In genomic region chr20:59662856-59663512, GRCh38 we compare ENCODE assay signal across 24 cellular contexts. TPM values are rescaled to one million over a fixed set of nuclear protein-coding genes. Genes with fewer than 3 reads are reported as not detected.
"Had no signal": no experiment of that assay in that cellular context is flagged by ENCODE, and none has a peak within 500 bp of the region (broad histone marks: within the 10 kb centered on the region; RNA-seq: fewer than 3 reads in every experiment).

No MANE protein-coding gene starts in this region.

- H3K36me3 ChIP-seq: breast epithelium, pancreas, prostate gland, spleen, thoracic aorta, vagina had no signal

- ATAC-seq: activated CD4-positive, alpha-beta T cell treated with anti-CD3 and anti-CD28 coated beads for 36 hours; activated CD8-positive, alpha-beta T cell treated with anti-CD3 and anti-CD28 coated beads, Interleukin-2, amount 10 ng/mL, durations not matched to agents 7 days and 5 days; left colon; pancreas; T-cell had no signal

- H3K4me3 ChIP-seq: breast epithelium, pancreas, prostate gland, spleen, thoracic aorta, vagina had no signal

- H3K4me1 ChIP-seq: breast epithelium, pancreas, prostate gland, spleen, vagina had no signal

- H3K9me3 ChIP-seq: prostate gland, vagina had no signal

- DNase-seq: activated B cell treated with CpG ODN at 0.5 μM for 24 hours; activated CD4-positive, alpha-beta T cell treated with anti-CD3 and anti-CD28 coated beads for 36 hours; activated CD8-positive, alpha-beta T cell treated with anti-CD3 and anti-CD28 coated beads, Interleukin-2, amount 10 ng/mL, durations not matched to agents 7 days and 5 days; activated gamma-delta T cell; activated naive CD4-positive, alpha-beta T cell treated with anti-CD3 and anti-CD28 coated beads, Interleukin-2, amount 10 ng/mL, durations not matched to agents 7 days and 5 days; activated naive CD8-positive, alpha-beta T cell treated with anti-CD3 and anti-CD28 coated beads, Interleukin-2, amount 10 ng/mL, durations not matched to agents 7 days and 5 days; activated T-cell treated with anti-CD3 and anti-CD28 coated beads, Interleukin-2, amount 50 U/mL, for 24 hours; central memory CD4-positive, alpha-beta T cell; foreskin fibroblast; hippocampal formation; kidney; left colon; naive B cell; nephron progenitor cell; pancreas; stimulated activated naive CD4-positive, alpha-beta T cell treated with Interleukin-2 at 50 U/mL for 16 hours; T-cell; trophoblast cell had no signal

- H3K27me3 ChIP-seq: pancreas, vagina had no signal

- H3K27ac ChIP-seq: breast epithelium, pancreas, prostate gland, spleen, thoracic aorta, vagina had no signal

RNA-seq across cellular contexts. Expression of gene PHACTR3, which starts 58.6 kb away (rescaled TPM):
- total RNA-seq: activated B cell treated with CpG ODN at 0.5 μM for 24 hours; activated CD4-positive, alpha-beta T cell treated with anti-CD3 and anti-CD28 coated beads for 36 hours; activated CD8-positive, alpha-beta T cell treated with anti-CD3 and anti-CD28 coated beads, Interleukin-2, amount 10 ng/mL, durations not matched to agents 7 days and 5 days; activated naive CD8-positive, alpha-beta T cell treated with anti-CD3 and anti-CD28 coated beads, Interleukin-2, amount 10 ng/mL, durations not matched to agents 7 days and 5 days; endothelial cell of umbilical vein; T-cell; thoracic aorta had no signal
- polyA plus RNA-seq: endothelial cell of umbilical vein had no signal
